In genomic region chr13:66556306-66556705, GRCh38 we compare ENCODE assay signal across 17 cellular contexts.
"Had no signal": no experiment of that assay in that cellular context is flagged by ENCODE, and none has a peak within 500 bp of the region (broad histone marks: within the 10 kb centered on the region; RNA-seq: fewer than 3 reads in every experiment).

No MANE protein-coding gene starts in this region.

- H3K27ac ChIP-seq: adrenal gland, body of pancreas, hepatocyte, sigmoid colon had no signal

- H3K27ac Mint-ChIP-seq: activated CD4-positive, alpha-beta T cell treated with anti-CD3 and anti-CD28 coated beads, Interleukin-2, amount 10 ng/mL, durations not matched to agents 24 days and 14 days; activated naive CD4-positive, alpha-beta T cell treated with anti-CD3 and anti-CD28 coated beads, Interleukin-2, amount 10 ng/mL, durations not matched to agents 7 days and 5 days; activated T-helper 2 cell treated with anti-CD3 and anti-CD28 coated beads, Interferon-gamma antibody, Interleukin-2, Interleukin-4, amounts not matched to agents 10 μg/mL and 5 μg/mL and 100 μg/mL, durations not matched to agents 14 hours and 24 hours and 36 hours had no signal

- H3K27me3 Mint-ChIP-seq: activated CD4-positive, alpha-beta T cell treated with anti-CD3 and anti-CD28 coated beads, Interleukin-2, amount 10 ng/mL, durations not matched to agents 24 days and 14 days; activated naive CD4-positive, alpha-beta T cell treated with anti-CD3 and anti-CD28 coated beads, Interleukin-2, amount 10 ng/mL, durations not matched to agents 7 days and 5 days had no signal

- H3K4me2 ChIP-seq: hepatocyte had no signal

- H3K27me3 ChIP-seq: adrenal gland, body of pancreas, dorsolateral prefrontal cortex, hepatocyte, sigmoid colon had no signal

- H3K4me3 ChIP-seq: adrenal gland, body of pancreas, dorsolateral prefrontal cortex, hepatocyte, sigmoid colon had no signal

- H3K9me3 ChIP-seq: adrenal gland, body of pancreas, sigmoid colon had no signal

- H3K36me3 ChIP-seq: adrenal gland, sigmoid colon had no signal

- H3K79me2 ChIP-seq: hepatocyte had no signal

- H2AFZ ChIP-seq: hepatocyte had no signal

- H3K36me3 Mint-ChIP-seq: activated naive CD4-positive, alpha-beta T cell treated with anti-CD3 and anti-CD28 coated beads, Interleukin-2, amount 10 ng/mL, durations not matched to agents 7 days and 5 days had no signal

- FAIRE-seq: endometrium had no signal

- H3K4me1 ChIP-seq: adrenal gland, body of pancreas, sigmoid colon had no signal

- ATAC-seq: body of pancreas, esophagus mucosa had no signal

- H3K4me3 Mint-ChIP-seq: activated CD4-positive, alpha-beta T cell treated with anti-CD3 and anti-CD28 coated beads, Interleukin-2, amount 10 ng/mL, durations not matched to agents 24 days and 14 days; activated naive CD4-positive, alpha-beta T cell treated with anti-CD3 and anti-CD28 coated beads, Interleukin-2, amount 10 ng/mL, durations not matched to agents 7 days and 5 days had no signal

- H3K9me3 Mint-ChIP-seq: activated CD4-positive, alpha-beta T cell treated with anti-CD3 and anti-CD28 coated beads, Interleukin-2, amount 10 ng/mL, durations not matched to agents 24 days and 14 days; activated naive CD4-positive, alpha-beta T cell treated with anti-CD3 and anti-CD28 coated beads, Interleukin-2, amount 10 ng/mL, durations not matched to agents 7 days and 5 days had no signal

- DNase-seq: activated CD4-positive, alpha-beta T cell treated with anti-CD3 and anti-CD28 coated beads, Interleukin-2, amount 10 ng/mL, durations not matched to agents 24 days and 14 days; activated naive CD4-positive, alpha-beta T cell treated with anti-CD3 and anti-CD28 coated beads, Interleukin-2, amount 10 ng/mL, durations not matched to agents 7 days and 5 days; activated T-cell treated with anti-CD3 and anti-CD28 coated beads for 4 hours; adrenal gland; body of pancreas; cerebellar nuclear complex; dorsolateral prefrontal cortex; sigmoid colon; stimulated activated CD4-positive, alpha-beta T cell treated with anti-CD3 and anti-CD28 coated beads, Interleukin-12 subunit alpha, Interleukin-12 subunit beta, amount 100 ng/mL, for 4 hours; stimulated activated naive CD4-positive, alpha-beta T cell; substantia nigra; T-helper 1 cell; trophoblast cell had no signal

- H3K4me1 Mint-ChIP-seq: activated CD4-positive, alpha-beta T cell treated with anti-CD3 and anti-CD28 coated beads, Interleukin-2, amount 10 ng/mL, durations not matched to agents 24 days and 14 days; activated naive CD4-positive, alpha-beta T cell treated with anti-CD3 and anti-CD28 coated beads, Interleukin-2, amount 10 ng/mL, durations not matched to agents 7 days and 5 days had no signal
